Comparison of ENCODE assay signal across 18 cellular contexts in genomic region chr5:30098940-30099339, GRCh38.
A peak's percentile ranks its signal among the peaks of the same experiment; 100 is the strongest.
DNase-seq lines count a peak whose midpoint lies in the region; ATAC-seq, FAIRE-seq and TF ChIP-seq lines count a peak whose summit lies in the region.
"Had no signal": no experiment of that assay in that cellular context is flagged by ENCODE, and none has a peak within 500 bp of the region (broad histone marks: within the 10 kb centered on the region; RNA-seq: fewer than 3 reads in every experiment).

No MANE protein-coding gene starts in this region.

- ATAC-seq in IMR-90 (ENCODE audit: low read depth), result no peak
- ATAC-seq in GM19023 (IDR thresholded peaks at IDR 0.05; ENCODE audit: unreplicated experiment), result no peak
- ATAC-seq in HG03159 (IDR thresholded peaks at IDR 0.05; ENCODE audit: unreplicated experiment), result no peak
- no peak for ATAC-seq in HG03139 (IDR thresholded peaks at IDR 0.05; ENCODE audit: unreplicated experiment)
- ATAC-seq: HCT116 had no signal

- H3K27me3 ChIP-seq in IMR-90 (ENCODE audit: control insufficient read depth, insufficient read depth, low read length), result no peaks in the 10 kb centered on the region
- H3K27me3 ChIP-seq: BE2C had no signal

- TF ChIP-seq CTCF in IMR-90 (conservative IDR thresholded peaks at IDR 0.05; ENCODE audit: low read depth, low read length) (no peak), astrocyte of the spinal cord (IDR thresholded peaks at IDR 0.05; ENCODE audit: low read depth, low read length) (no peak)

- no peak overlapping the region for H2BK15ac ChIP-seq in IMR-90 (ENCODE audit: low read depth, low read length)

- H3K14ac ChIP-seq in IMR-90 (replicated peaks; ENCODE audit: low read depth, low read length), result no peak overlapping the region

- no peak overlapping the region for H3K4ac ChIP-seq in IMR-90 (ENCODE audit: low read depth, low read length)

- POLR2A ChIA-PET in IMR-90 (lab: Charles Lee; ENCODE audit: unreplicated experiment), result no interaction called here

- no peak for TF ChIP-seq POLR2A in IMR-90 (IDR thresholded peaks at IDR 0.05; ENCODE audit: low read depth, low read length)

- no peak overlapping the region for H3K4me2 ChIP-seq in IMR-90 (ENCODE audit: low read depth, low read length)

- H3K9me1 ChIP-seq in IMR-90 (ENCODE audit: insufficient read depth, low read length), result no peaks in the 10 kb centered on the region

- H3K18ac ChIP-seq in IMR-90 (ENCODE audit: low read depth, low read length), result no peak overlapping the region

- H3K4me1 ChIP-seq in IMR-90 (ENCODE audit: control insufficient read depth, insufficient read depth, low read length), result no peaks in the 10 kb centered on the region
- H3K4me1 ChIP-seq: BE2C had no signal

- H3K36me3 ChIP-seq in IMR-90 (ENCODE audit: control insufficient read depth, insufficient read depth, low read length), result no peaks in the 10 kb centered on the region
- H3K36me3 ChIP-seq: BE2C had no signal

- H4K5ac ChIP-seq in IMR-90 (ENCODE audit: low read depth, low read length), result no peak overlapping the region

- no peak overlapping the region for H2AK9ac ChIP-seq in IMR-90 (replicated peaks; ENCODE audit: low read depth, low read length, poor library complexity)

- H4K8ac ChIP-seq in IMR-90 (ENCODE audit: low read depth in 2 of 2, low read length in 2 of 2), result no peak overlapping the region

- H3K4me3 ChIP-seq in IMR-90 (ENCODE audit: insufficient read depth, low read depth, low read length) (no peak overlapping the region), astrocyte of the spinal cord (ENCODE audit: low read depth, low read length) (no peak overlapping the region)

- no peaks in the 10 kb centered on the region for H3K79me1 ChIP-seq in IMR-90 (ENCODE audit: low read depth in 1 of 2, low read length in 2 of 2)

- no peak overlapping the region for H2AFZ ChIP-seq in IMR-90 (replicated peaks; ENCODE audit: low read length, poor library complexity)

- peak; percentile 60 for FAIRE-seq in frontal cortex (lab: Jason Lieb, UNC)
- FAIRE-seq: GM12892, GM19239, H54 had no signal

- H3K27ac ChIP-seq in IMR-90 (ENCODE audit: insufficient read depth, low read length), result no peak overlapping the region
- H3K27ac ChIP-seq: 22Rv1, C4-2B had no signal

- H2AK5ac ChIP-seq in IMR-90 (ENCODE audit: low read depth, low read length), result no peak overlapping the region

- no peak for TF ChIP-seq RAD21 in IMR-90 (IDR thresholded peaks at IDR 0.05; ENCODE audit: low read length)

- dilution Hi-C loops in IMR-90 (cut with HindIII; ENCODE audit: low sequenced_read_pairs, unreplicated experiment), result no loop called here

- CTCF ChIA-PET in IMR-90 (lab: Yijun Ruan, JAX), result no interaction called here

- H3K9ac ChIP-seq in IMR-90 (ENCODE audit: low read depth, low read length), result no peak overlapping the region

- H3K9me3 ChIP-seq in IMR-90 (ENCODE audit: control insufficient read depth, insufficient read depth, low read length), result no peaks in the 10 kb centered on the region
- H3K9me3 ChIP-seq: BE2C had no signal

- WGBS in IMR-90 (ENCODE audit: extremely low coverage in 2 of 2, insufficient read length in 1 of 2), 2 experiments, result no CpG with 5 or more reads among the region's 3 CpGs

- in situ Hi-C loops in IMR-90 (cut with MboI; ENCODE audit: low sequenced_read_pairs) (no loop called here), astrocyte of the spinal cord (cut with HindIII; ENCODE audit: low sequenced_read_pairs) (no loop called here)

- H4K91ac ChIP-seq in IMR-90 (ENCODE audit: insufficient read depth, low read depth, low read length), result no peak overlapping the region

- no peak overlapping the region for H3K23ac ChIP-seq in IMR-90 (ENCODE audit: low read depth, low read length)

- no peaks in the 10 kb centered on the region for H4K20me1 ChIP-seq in IMR-90 (ENCODE audit: insufficient read depth, low read length)

- no peak overlapping the region for H2BK120ac ChIP-seq in IMR-90 (ENCODE audit: low read depth, low read length)

- intact Hi-C loops in IMR-90 (cut with micrococcal nuclease), result no loop called here

- DNase-seq in NCI-H748 treated with DMSO at 0.1 percent for 48 hours (lab: John Stamatoyannopoulos, UW), result peak; percentile 61
- no peak for DNase-seq in NCI-H748 (lab: John Stamatoyannopoulos, UW; ENCODE audit: unreplicated experiment)
- no peak for DNase-seq in IMR-90
- DNase-seq in astrocyte of the spinal cord (ENCODE audit: low read depth, low spot score), result peak; percentile 9
- DNase-seq in frontal cortex (ENCODE audit: low spot score in 2 of 2), result no peak
- DNase-seq: BE2C; CD4-positive, alpha-beta memory T cell; DND-41; GDM1 had no signal

- no peak overlapping the region for H2BK20ac ChIP-seq in IMR-90 (ENCODE audit: low read depth, low read length)

- BruUV-seq in IMR-90 (replicated peaks; lab: Mats Ljungman, UMichigan), result no TSS peak

- H2BK5ac ChIP-seq in IMR-90 (ENCODE audit: low read depth, low read length, poor library complexity, severe bottlenecking), result no peak overlapping the region

- no peak overlapping the region for H3K56ac ChIP-seq in IMR-90 (ENCODE audit: extremely low read depth, insufficient read depth, low read length)

TF ChIP-seq in IMR-90, 13 proteins besides CTCF, POLR2A, EP300 and RAD21:
- TF ChIP-seq NFE2L2 (IDR thresholded peaks at IDR 0.05; ENCODE audit: low read depth, low read length) (no peak), MAFK (IDR thresholded peaks at IDR 0.05; ENCODE audit: low read depth, low read length) (peak; percentile 93)

Comparison
In these comparisons a context has a peak if more than half of its experiments do, and no peak if none do; other contexts are left out.
1. DNase-seq: peak in NCI-H748 treated with DMSO at 0.1 percent for 48 hours (single experiment) and astrocyte of the spinal cord (single experiment); none in NCI-H748 (single experiment), IMR-90 (single experiment) and frontal cortex (0 of 2).